27 cellular contexts compared by ENCODE assay signal in the genomic region with DNA sequence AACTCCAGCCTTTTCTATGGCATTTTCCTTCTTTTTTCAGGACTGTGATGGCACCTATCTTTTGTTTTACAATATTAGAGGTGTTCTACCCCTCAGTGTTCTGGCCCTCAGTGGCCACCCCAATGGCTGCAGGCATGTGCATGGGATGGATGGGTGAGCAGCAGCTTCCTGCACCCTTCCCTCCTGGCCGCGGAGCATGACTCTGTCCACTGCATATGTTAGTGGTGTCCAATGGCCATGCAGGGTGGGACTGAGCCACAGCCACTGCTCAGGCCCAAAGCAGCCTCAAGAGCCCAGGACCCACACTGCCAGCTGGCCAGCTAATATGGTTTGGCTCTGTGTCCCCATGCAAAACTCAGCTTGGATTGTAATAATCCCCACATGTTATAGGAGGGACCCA.
"Had no signal": no experiment of that assay in that cellular context is flagged by ENCODE, and none has a peak within 500 bp of the region (broad histone marks: within the 10 kb centered on the region; RNA-seq: fewer than 3 reads in every experiment).

No MANE protein-coding gene starts in this region.

- H3K36me3 ChIP-seq: neutrophil, pancreas, prostate gland, right lobe of liver, sigmoid colon, stomach, thoracic aorta, thyroid gland, tibial nerve, vagina had no signal

- H3K4me3 Mint-ChIP-seq: naive B cell; naive thymus-derived CD8-positive, alpha-beta T cell; natural killer cell treated with Interleukin-12 subunit alpha and Interleukin-12 subunit beta and Interleukin-15 and Interleukin-18, amount 100 ng/mL, for 72 hours; nephron progenitor cell; neural crest cell; stimulated activated naive B cell treated with anti-CD40 and anti-IgM and Interleukin-4, amounts not matched to agents 10 μg/mL and 1 μg/mL and 100 μg/mL, for 72 hours; stimulated activated naive CD8-positive, alpha-beta T cell treated with anti-CD3 and anti-CD28 coated beads, Interleukin-15, Interleukin-2, amounts not matched to agents 100 ng/mL and 50 ng/mL, for 24 hours; type B pancreatic cell had no signal

- H3K4me3 ChIP-seq: pancreas, prostate gland, right lobe of liver, sigmoid colon, stomach, thoracic aorta, thyroid gland, tibial nerve, vagina had no signal

- H3K4me1 ChIP-seq: pancreas, prostate gland, right lobe of liver, sigmoid colon, stomach, thyroid gland, tibial nerve, vagina had no signal

- H3K4me1 Mint-ChIP-seq: naive B cell; naive thymus-derived CD8-positive, alpha-beta T cell; nephron progenitor cell; neural crest cell; stimulated activated naive B cell treated with anti-CD40 and anti-IgM and Interleukin-4, amounts not matched to agents 10 μg/mL and 1 μg/mL and 100 μg/mL, for 72 hours had no signal

- ATAC-seq: naive thymus-derived CD8-positive, alpha-beta T cell; natural killer cell treated with Interleukin-12 subunit alpha and Interleukin-12 subunit beta and Interleukin-15 and Interleukin-18, amount 100 ng/mL, for 72 hours; pancreas; right cardiac atrium; right lobe of liver; stimulated activated naive B cell treated with anti-CD40 and anti-IgM and Interleukin-4, amounts not matched to agents 10 μg/mL and 1 μg/mL and 100 μg/mL, for 72 hours had no signal

- H3K27me3 ChIP-seq: neutrophil, pancreas, right lobe of liver, sigmoid colon, stomach, thyroid gland, tibial nerve, vagina had no signal

- H3K9me3 ChIP-seq: neutrophil, pancreas, prostate gland, right lobe of liver, thoracic aorta, thyroid gland, vagina had no signal

- H3K27ac Mint-ChIP-seq: naive B cell; natural killer cell treated with Interleukin-12 subunit alpha and Interleukin-12 subunit beta and Interleukin-15 and Interleukin-18, amount 100 ng/mL, for 72 hours; nephron progenitor cell; stimulated activated naive B cell treated with anti-CD40 and anti-IgM and Interleukin-4, amounts not matched to agents 10 μg/mL and 1 μg/mL and 100 μg/mL, for 72 hours; stimulated activated naive CD8-positive, alpha-beta T cell treated with anti-CD3 and anti-CD28 coated beads, Interleukin-15, Interleukin-2, amounts not matched to agents 100 ng/mL and 50 ng/mL, for 24 hours; type B pancreatic cell had no signal

- H3K27ac ChIP-seq: neutrophil, pancreas, prostate gland, right lobe of liver, sigmoid colon, stomach, thoracic aorta, thyroid gland, tibial nerve, vagina had no signal

- FAIRE-seq: pancreas, small intestine, urothelium cell line had no signal

- DNase-seq: naive B cell; naive thymus-derived CD8-positive, alpha-beta T cell; nephron progenitor cell; nucleus accumbens; right cardiac atrium; right lobe of liver; sigmoid colon; small intestine; stimulated activated CD4-positive, alpha-beta T cell treated with anti-CD3 and anti-CD28 coated beads, Interleukin-15, amount 100 ng/mL, for 24 hours; stimulated activated CD4-positive, alpha-beta T cell treated with anti-CD3 and anti-CD28 coated beads, Interleukin-2, amount 100 ng/mL, for 24 hours; stimulated activated CD4-positive, alpha-beta T cell treated with anti-CD3 and anti-CD28 coated beads, Interleukin-2, amount 100 ng/mL, for 48 hours; stimulated activated CD4-positive, alpha-beta T cell treated with anti-CD3 and anti-CD28 coated beads, Interleukin-4, amount 100 ng/mL, for 24 hours; stimulated activated naive B cell treated with anti-CD40 and anti-IgM and Interleukin-4, amounts not matched to agents 10 μg/mL and 1 μg/mL and 100 μg/mL, for 72 hours; stimulated activated naive CD4-positive, alpha-beta T cell treated with Interleukin-2 at 50 U/mL for 16 hours; stomach; thyroid gland had no signal

- H3K27me3 Mint-ChIP-seq: naive B cell; naive thymus-derived CD8-positive, alpha-beta T cell; natural killer cell treated with Interleukin-12 subunit alpha and Interleukin-12 subunit beta and Interleukin-15 and Interleukin-18, amount 100 ng/mL, for 72 hours; stimulated activated naive B cell treated with anti-CD40 and anti-IgM and Interleukin-4, amounts not matched to agents 10 μg/mL and 1 μg/mL and 100 μg/mL, for 72 hours; stimulated activated naive CD8-positive, alpha-beta T cell treated with anti-CD3 and anti-CD28 coated beads, Interleukin-15, Interleukin-2, amounts not matched to agents 100 ng/mL and 50 ng/mL, for 24 hours; type B pancreatic cell had no signal

- H3K36me3 Mint-ChIP-seq: naive B cell; naive thymus-derived CD8-positive, alpha-beta T cell; natural killer cell treated with Interleukin-12 subunit alpha and Interleukin-12 subunit beta and Interleukin-15 and Interleukin-18, amount 100 ng/mL, for 72 hours; stimulated activated naive B cell treated with anti-CD40 and anti-IgM and Interleukin-4, amounts not matched to agents 10 μg/mL and 1 μg/mL and 100 μg/mL, for 72 hours; type B pancreatic cell had no signal
